ENCODE assay signal across 20 cellular contexts in the genomic region with DNA sequence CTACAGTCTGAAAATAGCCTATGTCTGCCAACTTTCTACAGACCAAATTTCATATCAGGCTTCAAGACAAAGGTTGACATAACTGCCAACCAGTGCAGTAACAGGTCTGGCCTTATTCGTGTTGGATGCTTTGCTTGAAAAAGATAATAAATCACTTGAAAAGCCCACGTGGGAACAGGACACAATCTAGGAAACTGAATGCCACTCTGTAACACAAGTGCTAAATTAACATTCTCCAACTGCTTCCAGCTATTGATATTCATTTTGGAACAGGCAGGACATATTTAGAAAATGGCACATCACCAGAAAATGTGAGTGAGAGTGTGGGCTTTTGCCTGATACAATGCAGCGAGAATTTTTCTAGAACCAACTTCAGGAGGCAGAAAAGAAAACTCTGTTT.
"Had no signal": no experiment of that assay in that cellular context is flagged by ENCODE, and none has a peak within 500 bp of the region (broad histone marks: within the 10 kb centered on the region; RNA-seq: fewer than 3 reads in every experiment).

No MANE protein-coding gene starts in this region.

- H3K9me3 ChIP-seq: adrenal gland, psoas muscle, sigmoid colon, upper lobe of right lung had no signal

- H3K9me3 Mint-ChIP-seq: activated naive CD4-positive, alpha-beta T cell treated with anti-CD3 and anti-CD28 coated beads for 36 hours; activated T-helper 17 cell treated with anti-CD3 and anti-CD28 coated beads, Interleukin-2, amount 50 U/mL, for 72 hours; dendritic cell treated with granulocyte-macrophage colony-stimulating factor and Interleukin-4, amounts not matched to agents 40 ng/mL and 50 ng/mL, for 4 days; memory B cell; nephron had no signal

- DNase-seq: activated CD4-positive, alpha-beta T cell treated with anti-CD3 and anti-CD28 coated beads, Interleukin-2, amount 50 U/mL, for 1 hour; activated naive CD4-positive, alpha-beta T cell treated with anti-CD3 and anti-CD28 coated beads for 36 hours; activated T-cell treated with anti-CD3 and anti-CD28 coated beads for 4 hours; adrenal gland; central memory CD4-positive, alpha-beta T cell; erythroblast; glutamatergic neuron; occipital lobe; psoas muscle; sigmoid colon; stimulated activated CD4-positive, alpha-beta T cell treated with anti-CD3 and anti-CD28 coated beads, Interleukin-12 subunit alpha, Interleukin-12 subunit beta, amount 100 ng/mL, for 4 hours; stimulated activated CD4-positive, alpha-beta T cell treated with anti-CD3 and anti-CD28 coated beads, Interleukin-4, amount 100 ng/mL, for 1 hour; stimulated activated CD8-positive, alpha-beta memory T cell treated with anti-CD3 and anti-CD28 coated beads, Interleukin-4, amount 100 ng/mL, for 48 hours; stimulated activated naive CD8-positive, alpha-beta T cell treated with anti-CD3 and anti-CD28 coated beads, Interleukin-15, Interleukin-2, amounts not matched to agents 100 U/mL and 50 U/mL, for 24 hours; upper lobe of right lung had no signal

- H3K27me3 ChIP-seq: adrenal gland, sigmoid colon, upper lobe of right lung had no signal

- H3K4me3 ChIP-seq: adrenal gland, psoas muscle, sigmoid colon, upper lobe of right lung had no signal

- ATAC-seq: activated T-helper 17 cell treated with anti-CD3 and anti-CD28 coated beads, Interleukin-2, amount 50 U/mL, for 72 hours; left lobe of liver; psoas muscle; stimulated activated naive CD8-positive, alpha-beta T cell treated with anti-CD3 and anti-CD28 coated beads, Interleukin-15, Interleukin-2, amounts not matched to agents 100 U/mL and 50 U/mL, for 24 hours; upper lobe of right lung had no signal

- H3K27ac Mint-ChIP-seq: activated naive CD4-positive, alpha-beta T cell treated with anti-CD3 and anti-CD28 coated beads for 36 hours; activated T-helper 17 cell treated with anti-CD3 and anti-CD28 coated beads, Interleukin-2, amount 50 U/mL, for 72 hours; dendritic cell treated with granulocyte-macrophage colony-stimulating factor and Interleukin-4, amounts not matched to agents 40 ng/mL and 50 ng/mL, for 4 days; memory B cell; nephron had no signal

- H3K36me3 Mint-ChIP-seq: memory B cell had no signal

- H3K36me3 ChIP-seq: adrenal gland, sigmoid colon, upper lobe of right lung had no signal

- H3K4me1 ChIP-seq: adrenal gland, psoas muscle, sigmoid colon, upper lobe of right lung had no signal

- H3K27ac ChIP-seq: adrenal gland, psoas muscle, sigmoid colon, upper lobe of right lung had no signal
